8 cellular contexts compared by ENCODE assay signal in genomic region chr17:17445925-17446665, GRCh38. TPM values are rescaled to one million over a fixed set of nuclear protein-coding genes. Genes with fewer than 3 reads are reported as not detected.
DNase-seq lines count a peak whose midpoint lies in the region; ATAC-seq and TF ChIP-seq lines count a peak whose summit lies in the region.

No MANE protein-coding gene starts in this region.

- in situ Hi-C loops in G401 (cut with HindIII; ENCODE audit: low sequenced_read_pairs): no loop called here

- H3K4me2 ChIP-seq in skeletal muscle satellite cell (ENCODE audit: low read length): peak overlapping the region; percentile 51

- H3K9me3 ChIP-seq in skeletal muscle satellite cell (replicated peaks; ENCODE audit: low read length): no peaks in the 10 kb centered on the region
- H3K9me3 ChIP-seq in T-helper 17 cell (ENCODE audit: control insufficient read depth, low read length, poor library complexity, severe bottlenecking): no peaks in the 10 kb centered on the region

- H3K27me3 Mint-ChIP-seq in T-helper 17 cell: peaks cover 13% of the 10 kb centered on the region

- no peak overlapping the region for H3K27ac Mint-ChIP-seq in T-helper 17 cell

- no peak overlapping the region for H3K4me3 Mint-ChIP-seq in T-helper 17 cell

- peaks cover 2% of the 10 kb centered on the region for H3K36me3 Mint-ChIP-seq in T-helper 17 cell (ENCODE audit: low read depth)

- no peaks in the 10 kb centered on the region for H3K36me3 ChIP-seq in skeletal muscle satellite cell (ENCODE audit: insufficient read depth, low read length)

- peaks cover 11% of the 10 kb centered on the region for H3K27me3 ChIP-seq in skeletal muscle satellite cell (ENCODE audit: control insufficient read depth, insufficient read depth, low read length)

- ATAC-seq in T-helper 17 cell: no peak

- H3K4me1 ChIP-seq in skeletal muscle satellite cell (ENCODE audit: control insufficient read depth, insufficient read depth, low read length): peaks cover 19% of the 10 kb centered on the region

- DNase-seq in G401 (ENCODE audit: low spot score) (peak; percentile 48), fibroblast of pulmonary artery (ENCODE audit: low read depth) (peak; percentile 82), NCI-H1105 treated with DMSO at 0.1 percent for 48 hours (lab: John Stamatoyannopoulos, UW) (no peak), T-helper 17 cell (no peak), CD1c-positive myeloid dendritic cell (ENCODE audit: extremely low spot score) (no peak), activated T-cell treated with anti-CD3 and anti-CD28 coated beads for 4 hours (no peak)

- H3K9ac ChIP-seq in skeletal muscle satellite cell (ENCODE audit: low read depth, low read length): no peak overlapping the region

- TF ChIP-seq CTCF in fibroblast of pulmonary artery (IDR thresholded peaks at IDR 0.05; ENCODE audit: low read length, missing control alignments): no peak

- H3K4me3 ChIP-seq in fibroblast of pulmonary artery (replicated peaks; ENCODE audit: low read depth, low read length): no peak overlapping the region
- H3K4me3 ChIP-seq in skeletal muscle satellite cell (ENCODE audit: low read length): peak overlapping the region; percentile 1

- no peaks in the 10 kb centered on the region for H3K4me1 Mint-ChIP-seq in T-helper 17 cell

TF ChIP-seq in PFSK-1, 5 proteins besides CTCF, POLR2A, EP300 and RAD21:
- TF ChIP-seq POLR2AphosphoS5 (IDR thresholded peaks at IDR 0.05; ENCODE audit: low read depth, low read length): no peak
- no peak for TF ChIP-seq SIN3A (IDR thresholded peaks at IDR 0.05; ENCODE audit: borderline replicate concordance, insufficient read depth, low read length)
- peak; percentile 61 for TF ChIP-seq FOXP2 (optimal IDR thresholded peaks at IDR 0.05; ENCODE audit: borderline replicate concordance, extremely low read depth, extremely low read length, insufficient read depth)
- TF ChIP-seq REST (IDR thresholded peaks at IDR 0.05; ENCODE audit: insufficient read depth in 1 of 2, low read depth in 2 of 2, low read length in 2 of 2): no peak
- TF ChIP-seq TAF1 (IDR thresholded peaks at IDR 0.05; ENCODE audit: borderline replicate concordance, insufficient read depth, low read length): no peak

RNA-seq across cellular contexts. Expression of gene MED9, which starts 30.7 kb away (rescaled TPM):
- total RNA-seq in G401 (2014; rRNA removed; shearing (Covaris generic)): 16.4 and 21.1 TPM in 2 replicates
- polyA plus RNA-seq in PFSK-1 (2012; ENCODE audit: insufficient read length, low read depth): 20.9 TPM
- 8.1 and 8.4 TPM in 2 replicates for total RNA-seq in skeletal muscle satellite cell (2012; rRNA removed)
- total RNA-seq in T-helper 17 cell: 10 to 100 TPM; 16.5 to 24.7 TPM

RNA-seq across cellular contexts. Expression of gene RASD1, which starts 50.1 kb away (rescaled TPM):
- not detected in 2 replicates for total RNA-seq in G401 (2014; rRNA removed; shearing (Covaris generic))
- polyA plus RNA-seq in PFSK-1 (2012; ENCODE audit: insufficient read length, low read depth): 0.55 TPM
- total RNA-seq in skeletal muscle satellite cell (2012; rRNA removed): 2.0 and 3.5 TPM in 2 replicates
- total RNA-seq in T-helper 17 cell: 1 to 10 TPM in 1 of 2 donors, under 1 TPM in 1; 0.97 to 1.4 TPM

Comparison
In these comparisons a context has a peak if more than half of its experiments do, and no peak if none do; other contexts are left out.
1. DNase-seq: peak in G401 (single experiment) and fibroblast of pulmonary artery (single experiment); none in NCI-H1105 treated with DMSO at 0.1 percent for 48 hours (single experiment), T-helper 17 cell (0 of 3), CD1c-positive myeloid dendritic cell (single experiment) and activated T-cell treated with anti-CD3 and anti-CD28 coated beads for 4 hours (single experiment).